In genomic region chr3:143084856-143085731, GRCh38 we compare ENCODE assay signal across 9 cellular contexts. TPM values are rescaled to one million over a fixed set of nuclear protein-coding genes. Genes with fewer than 3 reads are reported as not detected.
DNase-seq lines count a peak whose midpoint lies in the region; ATAC-seq and TF ChIP-seq lines count a peak whose summit lies in the region.
"Had no signal": no experiment of that assay in that cellular context is flagged by ENCODE, and none has a peak within 500 bp of the region (broad histone marks: within the 10 kb centered on the region; RNA-seq: fewer than 3 reads in every experiment).

No MANE protein-coding gene starts in this region.

- ATAC-seq in GM19395 (IDR thresholded peaks at IDR 0.05; ENCODE audit: unreplicated experiment) (peak; percentile 52), HG03521 (IDR thresholded peaks at IDR 0.05; ENCODE audit: unreplicated experiment) (peak; percentile 51)

- H3K4me1 Mint-ChIP-seq in progenitor cell of endocrine pancreas (ENCODE audit: low read depth): no peaks in the 10 kb centered on the region
- H3K4me1 Mint-ChIP-seq in activated T-helper 1 cell treated with anti-CD3 and anti-CD28 coated beads, Interleukin-12 subunit alpha, Interleukin-12 subunit beta, Interleukin-2, Interleukin-4 antibody, amounts not matched to agents 30 ng/mL and 10 ng/mL and 1 ng/mL, durations not matched to agents 14 hours and 24 hours and 36 hours (ENCODE audit: low read depth): peaks cover 12% of the 10 kb centered on the region

- H3K27ac Mint-ChIP-seq in progenitor cell of endocrine pancreas: no peak overlapping the region
- no peak overlapping the region for H3K27ac Mint-ChIP-seq in activated T-helper 1 cell treated with anti-CD3 and anti-CD28 coated beads, Interleukin-12 subunit alpha, Interleukin-12 subunit beta, Interleukin-2, Interleukin-4 antibody, amounts not matched to agents 30 ng/mL and 10 ng/mL and 1 ng/mL, durations not matched to agents 14 hours and 24 hours and 36 hours

- TF ChIP-seq CTCF in astrocyte of the spinal cord (IDR thresholded peaks at IDR 0.05; ENCODE audit: low read depth, low read length) (peak; percentile 9), progenitor cell of endocrine pancreas (IDR thresholded peaks at IDR 0.05; ENCODE audit: unreplicated experiment) (no peak)

- peaks cover 2% of the 10 kb centered on the region for H3K36me3 Mint-ChIP-seq in progenitor cell of endocrine pancreas (ENCODE audit: insufficient read depth)
- peaks cover 2% of the 10 kb centered on the region for H3K36me3 Mint-ChIP-seq in activated T-helper 1 cell treated with anti-CD3 and anti-CD28 coated beads, Interleukin-12 subunit alpha, Interleukin-12 subunit beta, Interleukin-2, Interleukin-4 antibody, amounts not matched to agents 30 ng/mL and 10 ng/mL and 1 ng/mL, durations not matched to agents 14 hours and 24 hours and 36 hours (ENCODE audit: low read depth)

- H3K4me3 Mint-ChIP-seq in progenitor cell of endocrine pancreas (ENCODE audit: low read depth): no peak overlapping the region
- H3K4me3 Mint-ChIP-seq in activated T-helper 1 cell treated with anti-CD3 and anti-CD28 coated beads, Interleukin-12 subunit alpha, Interleukin-12 subunit beta, Interleukin-2, Interleukin-4 antibody, amounts not matched to agents 30 ng/mL and 10 ng/mL and 1 ng/mL, durations not matched to agents 14 hours and 24 hours and 36 hours: no peak overlapping the region

- in situ Hi-C loops in astrocyte of the spinal cord (cut with HindIII; ENCODE audit: low sequenced_read_pairs): no loop called here

- H3K9me3 Mint-ChIP-seq in progenitor cell of endocrine pancreas (ENCODE audit: low read depth): peaks cover 6% of the 10 kb centered on the region
- H3K9me3 Mint-ChIP-seq in activated T-helper 1 cell treated with anti-CD3 and anti-CD28 coated beads, Interleukin-12 subunit alpha, Interleukin-12 subunit beta, Interleukin-2, Interleukin-4 antibody, amounts not matched to agents 30 ng/mL and 10 ng/mL and 1 ng/mL, durations not matched to agents 14 hours and 24 hours and 36 hours: no peaks in the 10 kb centered on the region
- H3K9me3 Mint-ChIP-seq: activated naive CD4-positive, alpha-beta T cell treated with anti-CD3 and anti-CD28 coated beads, Interleukin-2, amount 50 U/mL, for 72 hours had no signal

- DNase-seq in AG20443 (ENCODE audit: low spot score) (peak; percentile 55), astrocyte of the spinal cord (ENCODE audit: low read depth, low spot score) (peak; percentile 58), skeletal muscle cell (ENCODE audit: low read depth) (peak; percentile 41), posterior cingulate gyrus (no peak), progenitor cell of endocrine pancreas (ENCODE audit: low spot score, unreplicated experiment) (no peak)
- DNase-seq in activated T-helper 1 cell treated with anti-CD3 and anti-CD28 coated beads, Interleukin-12 subunit alpha, Interleukin-12 subunit beta, Interleukin-2, Interleukin-4 antibody, amounts not matched to agents 30 ng/mL and 10 ng/mL and 1 ng/mL, durations not matched to agents 14 hours and 24 hours and 36 hours (ENCODE audit: low spot score): no peak

- H3K4me3 ChIP-seq in astrocyte of the spinal cord (ENCODE audit: low read depth, low read length) (no peak overlapping the region), skeletal muscle cell (ENCODE audit: low read depth, low read length) (no peak overlapping the region)

- H3K27me3 Mint-ChIP-seq in progenitor cell of endocrine pancreas: no peaks in the 10 kb centered on the region
- H3K27me3 Mint-ChIP-seq in activated T-helper 1 cell treated with anti-CD3 and anti-CD28 coated beads, Interleukin-12 subunit alpha, Interleukin-12 subunit beta, Interleukin-2, Interleukin-4 antibody, amounts not matched to agents 30 ng/mL and 10 ng/mL and 1 ng/mL, durations not matched to agents 14 hours and 24 hours and 36 hours (ENCODE audit: insufficient read depth): peaks cover 3% of the 10 kb centered on the region

- intact Hi-C loops in posterior cingulate gyrus (cut with DNase I): no loop called here
- intact Hi-C loops in activated T-helper 1 cell treated with anti-CD3 and anti-CD28 coated beads, Interleukin-12 subunit alpha, Interleukin-12 subunit beta, Interleukin-2, Interleukin-4 antibody, amounts not matched to agents 30 ng/mL and 10 ng/mL and 1 ng/mL, durations not matched to agents 14 hours and 24 hours and 36 hours (cut with micrococcal nuclease): no loop called here

RNA-seq across cellular contexts. Expression of gene CHST2, which starts 34.5 kb away (rescaled TPM):
- 10.8 and 13.2 TPM in 2 replicates for total RNA-seq in progenitor cell of endocrine pancreas
- total RNA-seq in activated T-helper 1 cell treated with anti-CD3 and anti-CD28 coated beads, Interleukin-12 subunit alpha, Interleukin-12 subunit beta, Interleukin-2, Interleukin-4 antibody, amounts not matched to agents 30 ng/mL and 10 ng/mL and 1 ng/mL, durations not matched to agents 14 hours and 24 hours and 36 hours: 11.3 and 11.4 TPM in 2 replicates

Comparison
In these comparisons a context has a peak if more than half of its experiments do, and no peak if none do; other contexts are left out.
1. DNase-seq: peak in AG20443 (single experiment), astrocyte of the spinal cord (single experiment) and skeletal muscle cell (single experiment); none in posterior cingulate gyrus (0 of 10), progenitor cell of endocrine pancreas (single experiment) and activated T-helper 1 cell treated with anti-CD3 and anti-CD28 coated beads, Interleukin-12 subunit alpha, Interleukin-12 subunit beta, Interleukin-2, Interleukin-4 antibody, amounts not matched to agents 30 ng/mL and 10 ng/mL and 1 ng/mL, durations not matched to agents 14 hours and 24 hours and 36 hours (single experiment).